ENCODE assay signal across 30 cellular contexts in the genomic region with DNA sequence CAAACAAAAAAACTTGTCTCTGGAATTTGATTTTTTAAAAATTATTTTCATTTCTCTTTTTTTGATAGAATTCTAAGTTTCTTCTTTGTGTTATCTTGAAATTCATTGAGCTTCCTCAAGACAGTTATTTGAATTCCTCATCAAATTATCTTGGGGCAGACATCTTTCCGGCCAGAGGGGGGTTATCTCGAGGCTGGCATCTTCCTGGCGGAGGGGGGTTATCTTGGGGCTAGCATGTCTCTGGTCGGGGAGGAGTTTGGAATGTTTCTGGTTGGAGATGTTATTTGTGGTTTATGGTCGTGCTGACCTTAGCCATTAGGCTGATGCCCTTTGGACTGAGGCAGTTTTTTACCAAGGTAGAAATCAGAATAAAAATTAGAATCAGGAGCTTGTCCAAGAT.
"Had no signal": no experiment of that assay in that cellular context is flagged by ENCODE, and none has a peak within 500 bp of the region (broad histone marks: within the 10 kb centered on the region; RNA-seq: fewer than 3 reads in every experiment).

No MANE protein-coding gene starts in this region.

- H3K4me1 ChIP-seq: heart right ventricle had no signal

- ATAC-seq: activated T-helper 17 cell treated with anti-CD3 and anti-CD28 coated beads, Interleukin-2, amount 50 U/mL, for 72 hours; gastroesophageal sphincter; heart right ventricle; WTC11 had no signal

- H3K4me3 ChIP-seq: coronary artery, dorsolateral prefrontal cortex, esophagus muscularis mucosa, gastroesophageal sphincter, heart right ventricle had no signal

- H3K27ac ChIP-seq: brain microvascular endothelial cell, coronary artery, dorsolateral prefrontal cortex, esophagus muscularis mucosa, gastroesophageal sphincter, heart right ventricle, VCaP had no signal

- DNase-seq: activated CD4-positive, alpha-beta memory T cell treated with anti-CD3 and anti-CD28 coated beads, Interleukin-2, amount 10 ng/mL, durations not matched to agents 7 days and 5 days; activated CD4-positive, alpha-beta T cell treated with anti-CD3 and anti-CD28 coated beads for 1 hour; activated CD4-positive, alpha-beta T cell treated with anti-CD3 and anti-CD28 coated beads for 4 hours; activated CD4-positive, alpha-beta T cell treated with anti-CD3 and anti-CD28 coated beads, Interleukin-2, amount 10 ng/mL, durations not matched to agents 7 days and 5 days; activated CD4-positive, alpha-beta T cell treated with anti-CD3 and anti-CD28 coated beads, Interleukin-2, amount 50 U/mL, for 4 hours; activated CD8-positive, alpha-beta memory T cell treated with anti-CD3 and anti-CD28 coated beads, Interleukin-2, amount 50 U/mL, for 48 hours; activated effector memory CD4-positive, alpha-beta T cell treated with Interleukin-2 at 50 U/mL for 16 hours; activated gamma-delta T cell treated with Interleukin-2 at 50 U/mL for 16 hours; activated naive CD4-positive, alpha-beta T cell treated with anti-CD3 and anti-CD28 coated beads, Interleukin-2, amount 50 U/mL, for 16 hours; activated naive CD4-positive, alpha-beta T cell treated with Interleukin-2 at 50 U/mL for 16 hours; activated T-cell treated with anti-CD3 and anti-CD28 coated beads for 4 hours; activated T-cell treated with anti-CD3 and anti-CD28 coated beads, Interleukin-2, amount 50 U/mL, for 24 hours; amniotic stem cell; anterior cingulate cortex; brain microvascular endothelial cell; dorsolateral prefrontal cortex; effector memory CD4-positive, alpha-beta T cell; erythroblast; foreskin melanocyte; heart right ventricle; T-helper 2 cell had no signal

- H3K36me3 ChIP-seq: brain microvascular endothelial cell, esophagus muscularis mucosa, gastroesophageal sphincter, heart right ventricle had no signal

- H3K9me3 ChIP-seq: esophagus muscularis mucosa, gastroesophageal sphincter had no signal

- H3K27me3 ChIP-seq: brain microvascular endothelial cell had no signal

- FAIRE-seq: astrocyte, bronchial epithelial cell, TTC549 had no signal
